5 cellular contexts compared by ENCODE assay signal in the genomic region with DNA sequence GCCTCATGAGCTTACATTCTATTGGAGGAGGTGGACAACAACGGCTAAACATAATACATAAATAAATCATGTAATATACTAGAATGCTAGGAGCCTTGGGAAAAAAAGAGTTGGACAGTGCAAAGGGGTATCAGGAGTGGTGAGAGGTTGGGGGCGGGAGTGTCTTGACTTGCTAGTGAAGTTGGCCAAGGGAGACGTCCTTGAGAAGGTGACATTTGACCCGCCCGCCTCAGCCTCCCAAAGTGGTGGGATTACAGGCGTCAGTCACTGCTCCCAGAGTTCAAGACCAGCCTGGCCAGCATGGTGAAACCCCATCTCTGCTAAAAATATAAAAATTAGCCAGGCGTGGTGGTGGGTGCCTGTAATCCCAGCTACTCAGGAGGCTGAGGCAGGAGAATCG.
A peak's percentile ranks its signal among the peaks of the same experiment; 100 is the strongest.
DNase-seq lines count a peak whose midpoint lies in the region; ATAC-seq, FAIRE-seq and TF ChIP-seq lines count a peak whose summit lies in the region.
"Not testable (repeated sequence)": the region's sequence is repeated elsewhere in the genome, so short reads cannot be mapped to it uniquely, and the experiment has no call there.

No MANE protein-coding gene starts in this region.

- ATAC-seq in WTC11, result not testable (repeated sequence)

- not testable (repeated sequence) for H2BK20ac ChIP-seq in H9 (ENCODE audit: low read depth, low read length, poor library complexity, severe bottlenecking)
- H2BK20ac ChIP-seq in H1 (ENCODE audit: low read length), result peak overlapping the region; percentile 10

- not testable (repeated sequence) for FAIRE-seq in H1 (lab: Jason Lieb, UNC)

- H2AK5ac ChIP-seq in H9 (ENCODE audit: insufficient read length, low read length), result not testable (repeated sequence)
- peak overlapping the region; percentile 29 for H2AK5ac ChIP-seq in H1 (ENCODE audit: low read depth, low read length)

- not testable (repeated sequence) for H3K23me2 ChIP-seq in H9 (ENCODE audit: insufficient read length, low read depth, low read length, poor library complexity, severe bottlenecking); H1 (ENCODE audit: low read depth, low read length)

- not testable (repeated sequence) for H3K18ac ChIP-seq in H9 (ENCODE audit: insufficient read length, low read depth, low read length)
- peak overlapping the region; percentile 21; the same call in 1 of the 2 replicates for H3K18ac ChIP-seq in H1 (ENCODE audit: extremely low read depth, low read length)

- H3K4ac ChIP-seq in H9 (ENCODE audit: low read depth, low read length), result not testable (repeated sequence)
- H3K4ac ChIP-seq in H1 (replicated peaks; ENCODE audit: insufficient read length, low read depth, low read length), result peak overlapping the region; percentile 47

- peak overlapping the region; percentile 13 for H3K4me2 ChIP-seq in H9 (ENCODE audit: insufficient read depth, insufficient read length, low read length)
- H3K4me2 ChIP-seq in H1 (ENCODE audit: insufficient read depth in 1 of 2, low read depth in 2 of 2, low read length in 2 of 2), result peak overlapping the region in 1 of 2 experiments; percentile 43; a peak in 1 of 4 replicates

- no CpG with 5 or more reads among the region's 8 CpGs for WGBS in H9 (ENCODE audit: extremely low coverage, insufficient read length, low lambda C conversion rate)
- 84% methylated on average over 7 of the region's 8 CpGs; no CpG with 5 or more reads in 1 of the 2 experiments for WGBS in H1 (ENCODE audit: extremely low coverage in 1 of 2, insufficient coverage in 1 of 2, insufficient read length in 1 of 2, insufficient replicate concordance in 2 of 2, low coverage in 1 of 2, low lambda C conversion rate in 2 of 2, missing lambda C conversion rate in 1 of 2), 2 experiments

- not testable (repeated sequence) for H3K14ac ChIP-seq in H9 (ENCODE audit: insufficient read depth, low read length); H1 (ENCODE audit: insufficient read length)

- H3K27me3 Mint-ChIP-seq in H9 (ENCODE audit: low read depth); WTC11 (ENCODE audit: low read depth): not testable (repeated sequence)
- H3K27me3 Mint-ChIP-seq in nephron progenitor cell (ENCODE audit: low read depth, poor library complexity), result peaks cover 16% of the 10 kb centered on the region

- H3K36me3 ChIP-seq in H1 (ENCODE audit: control insufficient read depth in 2 of 4, insufficient read depth in 4 of 4, low read length in 3 of 4); iPS-18a (ENCODE audit: control insufficient read depth, low read depth, low read length): not testable (repeated sequence)

- H3K79me1 ChIP-seq in H9 (ENCODE audit: insufficient read depth, low read depth, low read length, poor library complexity, severe bottlenecking); H1 (ENCODE audit: low read depth, low read length): not testable (repeated sequence)

- not testable (repeated sequence) for TF ChIP-seq POLR2A in H1 (IDR thresholded peaks at IDR 0.05; ENCODE audit: control extremely low read depth in 1 of 2, low read depth in 2 of 2, low read length in 2 of 2)

- POLR2A ChIA-PET in WTC11 (lab: Charles Lee), result not testable (repeated sequence)
- POLR2A ChIA-PET in H1 (lab: Charles Lee; ENCODE audit: partially characterized antibody), result interaction anchor here (1.0 kb wide), 1 partner anchor 34 kb away, joined by 3 read pairs; no protein-coding TSS in a partner anchor

- not testable (repeated sequence) for TF ChIP-seq EP300 in H1 (IDR thresholded peaks at IDR 0.05; ENCODE audit: borderline replicate concordance in 1 of 2, low read depth in 2 of 2, low read length in 2 of 2)

- not testable (repeated sequence) for H3K56ac ChIP-seq in H9 (ENCODE audit: insufficient read length, low read depth, low read length)
- peak overlapping the region; percentile 91 for H3K56ac ChIP-seq in H1 (replicated peaks; ENCODE audit: insufficient read length, low read depth, low read length)

- not testable (repeated sequence) for H3K4me1 ChIP-seq in H9 (ENCODE audit: insufficient read depth, low read length)
- H3K4me1 ChIP-seq in H1 (replicated peaks in 1 of 4; ENCODE audit: control insufficient read depth in 3 of 4, insufficient read depth in 4 of 4, low read length in 3 of 4), result peaks cover 2 to 19% (median 13%) of the 10 kb centered on the region in 4 experiments
- H3K4me1 ChIP-seq in iPS-18a (ENCODE audit: control insufficient read depth, low read depth, low read length), result peaks cover 34% of the 10 kb centered on the region

- H4K91ac ChIP-seq in H9 (ENCODE audit: insufficient read length, low read depth, low read length), result not testable (repeated sequence)
- peak overlapping the region; percentile 95 for H4K91ac ChIP-seq in H1 (replicated peaks; ENCODE audit: insufficient read length, low read length)

- not testable (repeated sequence) for H3T11ph ChIP-seq in H9 (ENCODE audit: low read length)

- not testable (repeated sequence) for H2BK12ac ChIP-seq in H9 (ENCODE audit: insufficient read length, low read depth, low read length)
- H2BK12ac ChIP-seq in H1 (ENCODE audit: low read depth, low read length), result peak overlapping the region; percentile 70

- H3K4me3 Mint-ChIP-seq in H9, WTC11, nephron progenitor cell: not testable (repeated sequence)

- not testable (repeated sequence) for H2BK120ac ChIP-seq in H9 (ENCODE audit: low read depth, low read length, poor library complexity, severe bottlenecking)
- H2BK120ac ChIP-seq in H1 (replicated peaks; ENCODE audit: low read depth, low read length), result peak overlapping the region; percentile 59

- H3K36me3 Mint-ChIP-seq in H9 (ENCODE audit: insufficient read depth in 1 of 3, low read depth in 3 of 3); WTC11; nephron progenitor cell (ENCODE audit: low read depth): not testable (repeated sequence)

- H4K5ac ChIP-seq in H9 (ENCODE audit: insufficient read length, low read depth, low read length); H1 (ENCODE audit: insufficient read length, low read depth, low read length): not testable (repeated sequence)

- H3K9me3 ChIP-seq in H9 (ENCODE audit: control insufficient read depth, low read depth, low read length); H1 (ENCODE audit: insufficient read depth in 2 of 2, low read depth in 1 of 2, low read length in 1 of 2); iPS-18a (ENCODE audit: control insufficient read depth, low read depth, low read length): not testable (repeated sequence)

- TF ChIP-seq RAD21 in H1 (IDR thresholded peaks at IDR 0.05 in 1 of 2, conservative IDR thresholded peaks at IDR 0.05 in 1 of 2; ENCODE audit: low read depth in 2 of 2, low read length in 2 of 2), result not testable (repeated sequence)

- peak overlapping the region in 2 of 3 experiments; percentile 85 to 93; a peak in 5 of 7 replicates for H3K27ac Mint-ChIP-seq in H9
- H3K27ac Mint-ChIP-seq in WTC11, result peak overlapping the region; percentile 91
- peak overlapping the region; percentile 45 for H3K27ac Mint-ChIP-seq in nephron progenitor cell

- not testable (repeated sequence) for TF ChIP-seq CTCF in H9 (conservative IDR thresholded peaks at IDR 0.05); WTC11 (IDR thresholded peaks at IDR 0.05); H1 (IDR thresholded peaks at IDR 0.05; ENCODE audit: control extremely low read depth in 1 of 3, insufficient read depth in 1 of 3, low read depth in 1 of 3, low read length in 3 of 3); nephron progenitor cell (IDR thresholded peaks at IDR 0.05)

- not testable (repeated sequence) for H2AFZ ChIP-seq in H9 (ENCODE audit: low read length); H1 (ENCODE audit: low read length)

- CTCF ChIA-PET in WTC11 (lab: Charles Lee) (interaction anchor here (0.7 to 2.3 kb wide), 3 partner anchors 95 to 171 kb away, joined by 3 to 10 read pairs (median 6); no protein-coding TSS in a partner anchor), H1 (lab: Charles Lee; ENCODE audit: partially characterized antibody) (interaction anchor here (0.6 to 1.5 kb wide), 2 partner anchors 26 to 265 kb away, joined by 3 to 4 read pairs; no protein-coding TSS in a partner anchor)

- H3K79me2 ChIP-seq in H9 (ENCODE audit: insufficient read depth, low read length); H1 (ENCODE audit: control insufficient read depth in 1 of 2, insufficient read depth in 2 of 2, low read length in 2 of 2): not testable (repeated sequence)

- not testable (repeated sequence) for H3K27ac ChIP-seq in H9 (ENCODE audit: insufficient read length, low read depth, low read length); H1 (ENCODE audit: low read depth, low read length)
- H3K27ac ChIP-seq in iPS-18a (ENCODE audit: low read length), result peak overlapping the region; percentile 13

- H3K9ac ChIP-seq in H9 (ENCODE audit: extremely low read depth, insufficient read length, low read length); H1 (replicated peaks in 1 of 4; ENCODE audit: extremely low read depth in 1 of 4, low read depth in 3 of 4, low read length in 3 of 4); iPS-18a (ENCODE audit: low read length): not testable (repeated sequence)

- H4K8ac ChIP-seq in H9 (replicated peaks; ENCODE audit: insufficient read length, low read depth, low read length); H1 (ENCODE audit: extremely low read depth, insufficient read depth, low read length): not testable (repeated sequence)

- H2BK15ac ChIP-seq in H9 (ENCODE audit: low read depth, low read length), result not testable (repeated sequence)
- H2BK15ac ChIP-seq in H1 (ENCODE audit: low read length), result peak overlapping the region; percentile 3; the same call in 1 of the 2 replicates

- H2BK5ac ChIP-seq in H9 (ENCODE audit: insufficient read length, low read length), result not testable (repeated sequence)
- H2BK5ac ChIP-seq in H1 (ENCODE audit: low read depth, low read length), result peak overlapping the region; percentile 91; the same call in 1 of the 2 replicates

- H3K27me3 ChIP-seq in H9 (ENCODE audit: insufficient read depth, low read length); H1 (replicated peaks in 1 of 4; ENCODE audit: control insufficient read depth in 3 of 4, extremely low read depth in 1 of 4, insufficient read depth in 3 of 4, low read length in 3 of 4); iPS-18a (ENCODE audit: control insufficient read depth, insufficient read depth, low read length): not testable (repeated sequence)

- not testable (repeated sequence) for H3K9me3 Mint-ChIP-seq in H9, WTC11, nephron progenitor cell

- not testable (repeated sequence) for H3K4me3 ChIP-seq in H1 (ENCODE audit: extremely low read depth in 1 of 4, insufficient read depth in 2 of 4, low read depth in 3 of 4, low read length in 4 of 4); iPS-18a (ENCODE audit: low read length)

- not testable (repeated sequence) for H3K23ac ChIP-seq in H9 (ENCODE audit: insufficient read length, low read depth, low read length); H1 (ENCODE audit: insufficient read length)

- H3K4me1 Mint-ChIP-seq in H9 (peaks cover 54% of the 10 kb centered on the region in 2 experiments), WTC11 (peaks cover 54% of the 10 kb centered on the region), nephron progenitor cell (peaks cover 48% of the 10 kb centered on the region)

- DNase-seq in H9, result peak; percentile 27
- DNase-seq in WTC11 (ENCODE audit: low spot score); H1 (ENCODE audit: low read depth in 1 of 2, low spot score in 2 of 2); nephron progenitor cell: not testable (repeated sequence)

- H4K20me1 ChIP-seq in H9 (ENCODE audit: control insufficient read depth, insufficient read depth, insufficient read length); H1 (replicated peaks in 1 of 2; ENCODE audit: control insufficient read depth in 1 of 2, insufficient read depth in 2 of 2, low read length in 2 of 2): not testable (repeated sequence)
